ENCODE assay signal across 8 cellular contexts in genomic region chr4:153432971-153433752, GRCh38. TPM values are rescaled to one million over a fixed set of nuclear protein-coding genes. Genes with fewer than 3 reads are reported as not detected.
DNase-seq lines count a peak whose midpoint lies in the region; ATAC-seq lines count a peak whose summit lies in the region.

No MANE protein-coding gene starts in this region.

- DNase-seq in COLO668 (lab: John Stamatoyannopoulos, UW; ENCODE audit: unreplicated experiment) (peak; percentile 14), RPMI8226 (peak; percentile 85), cardiac septum (ENCODE audit: low spot score) (peak; percentile 81), NCI-H526 treated with DMSO at 0.1 percent for 48 hours (lab: John Stamatoyannopoulos, UW) (no peak)
- peak in 3 of 4 experiments; percentile 2 to 22 (median 9) for DNase-seq in activated naive CD4-positive, alpha-beta T cell (lab: John Stamatoyannopoulos, UW)
- peak; percentile 62 to 74 (median 66) for DNase-seq in stimulated activated CD4-positive, alpha-beta T cell treated with anti-CD3 and anti-CD28 coated beads, Interleukin-12 subunit alpha, Interleukin-12 subunit beta, amount 100 ng/mL, for 48 hours (ENCODE audit: low read depth in 2 of 3, low spot score in 1 of 3)

- intact Hi-C loops in cardiac septum (cut with DNase I) = loop anchor here (2.0 to 10.0 kb wide), 4 partner anchors 34 to 322 kb away; partner anchors contain the start of gene TMEM131L

- peak; percentile 91 for ATAC-seq in GM19351 (IDR thresholded peaks at IDR 0.05; ENCODE audit: unreplicated experiment)
- ATAC-seq in HG03439 (IDR thresholded peaks at IDR 0.05; ENCODE audit: unreplicated experiment) = peak; percentile 95

RNA-seq across cellular contexts. Expression of gene TMEM131L, which starts 33.0 kb away (rescaled TPM):
- 21.2 TPM for total RNA-seq in cardiac septum
